Comparison of ENCODE assay signal across 1 cellular context in genomic region chr11:35272391-35272821, GRCh38.
TF ChIP-seq lines count a peak whose summit lies in the region.

No MANE protein-coding gene starts in this region.

TF ChIP-seq in GM12878, 131 proteins besides CTCF, POLR2A, EP300 and RAD21 (continued from another document):
- TF ChIP-seq FOS (IDR thresholded peaks at IDR 0.05; ENCODE audit: borderline replicate concordance, extremely low read depth, insufficient read length) (no peak), BACH1 (IDR thresholded peaks at IDR 0.05; ENCODE audit: borderline replicate concordance) (peak; percentile 64; the same call in 1 of the 2 replicates), EGR1 (IDR thresholded peaks at IDR 0.05; ENCODE audit: borderline replicate concordance in 1 of 2, low read depth in 2 of 2, low read length in 2 of 2) (0 out of 3 replicates have a peak, but pooled peaks of 1 of the 2 experiments have one; percentile 18)
